Comparison of ENCODE assay signal across 8 cellular contexts in genomic region chr10:70816220-70816894, GRCh38. TPM values are rescaled to one million over a fixed set of nuclear protein-coding genes. Genes with fewer than 3 reads are reported as not detected.
DNase-seq lines count a peak whose midpoint lies in the region; ATAC-seq, FAIRE-seq and TF ChIP-seq lines count a peak whose summit lies in the region.

No MANE protein-coding gene starts in this region.

- H3K27me3 Mint-ChIP-seq in astrocyte (ENCODE audit: low read depth, unreplicated experiment) (peaks cover 3% of the 10 kb centered on the region), progenitor cell of endocrine pancreas (peaks cover 2% of the 10 kb centered on the region)

- H2AFZ ChIP-seq in astrocyte (ENCODE audit: low read depth, low read length): peak overlapping the region; percentile 74

- H3K9me3 Mint-ChIP-seq in astrocyte (ENCODE audit: unreplicated experiment) (peaks cover 3% of the 10 kb centered on the region), progenitor cell of endocrine pancreas (ENCODE audit: low read depth) (no peaks in the 10 kb centered on the region)

- H3K27me3 ChIP-seq in astrocyte (ENCODE audit: insufficient read depth, low read length): no peaks in the 10 kb centered on the region
- H3K27me3 ChIP-seq in right cardiac atrium (ENCODE audit: control insufficient read depth, insufficient read depth): no peaks in the 10 kb centered on the region

- H3K27ac ChIP-seq in astrocyte (ENCODE audit: low read depth, low read length) (peak overlapping the region; percentile 84), right cardiac atrium (ENCODE audit: low read length) (peak overlapping the region; percentile 1)

- WGBS in right cardiac atrium: 2% methylated on average over 42 of the region's 43 CpGs

- H3K4me3 Mint-ChIP-seq in astrocyte (ENCODE audit: unreplicated experiment) (peak overlapping the region; percentile 97), progenitor cell of endocrine pancreas (ENCODE audit: low read depth) (peak overlapping the region; percentile 88)

- peak overlapping the region; percentile 97 for H3K4me2 ChIP-seq in astrocyte (ENCODE audit: low read length)

- H3K4me3 ChIP-seq in astrocyte (ENCODE audit: insufficient read depth, low read depth, low read length) (peak overlapping the region; percentile 86), right cardiac atrium (ENCODE audit: low read length) (peak overlapping the region; percentile 94)

- TF ChIP-seq CTCF in astrocyte (IDR thresholded peaks at IDR 0.05; ENCODE audit: insufficient read depth, low read depth, low read length) (no peak), progenitor cell of endocrine pancreas (IDR thresholded peaks at IDR 0.05; ENCODE audit: unreplicated experiment) (no peak)

- ATAC-seq in GM21825 (IDR thresholded peaks at IDR 0.05; ENCODE audit: unreplicated experiment): peak; percentile 43
- ATAC-seq in right cardiac atrium: peak; percentile 82 to 84
- no peak for ATAC-seq in GM18873 (IDR thresholded peaks at IDR 0.05; ENCODE audit: low FRiP score, unreplicated experiment)

- peak; percentile 39 for FAIRE-seq in astrocyte (lab: Jason Lieb, UNC)

- no peaks in the 10 kb centered on the region for H3K9me3 ChIP-seq in astrocyte (ENCODE audit: insufficient read depth, low read depth, low read length)
- H3K9me3 ChIP-seq in right cardiac atrium (ENCODE audit: control insufficient read depth, low read length): no peaks in the 10 kb centered on the region

- intact Hi-C loops in right cardiac atrium (cut with DNase I): loop anchor here in 2 of 4 donors (5.0 kb wide), 1 partner anchor 61 kb away; no protein-coding TSS in a partner anchor

- peaks cover 23% of the 10 kb centered on the region for H3K36me3 ChIP-seq in astrocyte (ENCODE audit: insufficient read depth, low read length)

- DNase-seq in Daoy (ENCODE audit: low read depth): peak; percentile 83
- DNase-seq in LHCN-M2 (ENCODE audit: low read depth): peak; percentile 83
- DNase-seq in T-helper 1 cell: peak; percentile 14 to 29 (median 21)
- peak; percentile 90 for DNase-seq in astrocyte (ENCODE audit: low read depth)
- peak; percentile 76 to 89 (median 86) for DNase-seq in right cardiac atrium
- DNase-seq in progenitor cell of endocrine pancreas (ENCODE audit: low spot score, unreplicated experiment): peak; percentile 57

- H3K9ac ChIP-seq in astrocyte (ENCODE audit: low read length): peak overlapping the region; percentile 87

- H3K4me1 ChIP-seq in astrocyte (ENCODE audit: insufficient read depth, low read length): peaks cover 3% of the 10 kb centered on the region
- no peaks in the 10 kb centered on the region for H3K4me1 ChIP-seq in right cardiac atrium (ENCODE audit: control insufficient read depth, insufficient read depth, low read length)

- peaks cover 10% of the 10 kb centered on the region for H3K36me3 Mint-ChIP-seq in astrocyte (ENCODE audit: low read depth, unreplicated experiment)
- peaks cover 10% of the 10 kb centered on the region for H3K36me3 Mint-ChIP-seq in progenitor cell of endocrine pancreas (ENCODE audit: insufficient read depth)

- H3K27ac Mint-ChIP-seq in astrocyte (ENCODE audit: unreplicated experiment) (peak overlapping the region; percentile 98), progenitor cell of endocrine pancreas (peak overlapping the region; percentile 96)

- peaks cover 36% of the 10 kb centered on the region for H3K4me1 Mint-ChIP-seq in astrocyte (ENCODE audit: low read depth, unreplicated experiment)
- peaks cover 14% of the 10 kb centered on the region for H3K4me1 Mint-ChIP-seq in progenitor cell of endocrine pancreas (ENCODE audit: low read depth)

- H3K79me2 ChIP-seq in astrocyte (ENCODE audit: insufficient read depth, low read length): peaks cover 44% of the 10 kb centered on the region

- peaks cover 41% of the 10 kb centered on the region for H4K20me1 ChIP-seq in astrocyte (ENCODE audit: insufficient read depth, low read length)

RNA-seq across cellular contexts. Expression of gene SGPL1, which starts 0.6 kb away (rescaled TPM):
- total RNA-seq in Daoy (2014; rRNA removed; shearing (Covaris generic)): 22.5 and 23.5 TPM in 2 replicates
- total RNA-seq in LHCN-M2 (2014; rRNA removed) (21.5 and 25.2 TPM in 2 replicates), astrocyte (101 and 108 TPM in 2 replicates), right cardiac atrium (10 to 100 TPM; 12.2 to 20.2 (median 14.6) TPM), progenitor cell of endocrine pancreas (82.1 and 93.6 TPM in 2 replicates)
- 20.1 TPM for polyA plus RNA-seq in LHCN-M2 (2012)
- polyA plus RNA-seq in right cardiac atrium: 4.2 TPM

RNA-seq across cellular contexts. Expression of gene TBATA, which starts 31.2 kb away (rescaled TPM):
- not detected in 2 replicates for total RNA-seq in Daoy (2014; rRNA removed; shearing (Covaris generic))
- total RNA-seq in LHCN-M2 (2014; rRNA removed) (not detected in 2 replicates), astrocyte (not detected in 2 replicates), right cardiac atrium (not detected), progenitor cell of endocrine pancreas (not detected in 2 replicates)
- polyA plus RNA-seq in LHCN-M2 (2012): not detected
- 0.16 TPM for polyA plus RNA-seq in right cardiac atrium

Comparison
In these comparisons a context has a peak if more than half of its experiments do, and no peak if none do; other contexts are left out.
1. DNase-seq: peak in every context shown above with its lines; median percentile 90 in astrocyte; 86 in right cardiac atrium; 83 in Daoy; 83 in LHCN-M2; 57 in progenitor cell of endocrine pancreas; 21 in T-helper 1 cell.